Comparison of ENCODE assay signal across 1 cellular context in genomic region chr1:212944209-212944901, GRCh38.
TF ChIP-seq lines count a peak whose summit lies in the region.

No MANE protein-coding gene starts in this region.

TF ChIP-seq in SK-N-SH, 30 proteins besides CTCF, POLR2A, EP300 and RAD21 (continued from another document):
- TF ChIP-seq PBX3 (IDR thresholded peaks at IDR 0.05) (no peak), NFIC (IDR thresholded peaks at IDR 0.05; ENCODE audit: borderline replicate concordance) (no peak), RFX5 (IDR thresholded peaks at IDR 0.05; ENCODE audit: low read length) (no peak), FOXJ3 (CRISPR knock-in tag; IDR thresholded peaks at IDR 0.05) (no peak), FOXM1 (IDR thresholded peaks at IDR 0.05; ENCODE audit: low read depth) (no peak), GATA2 (CRISPR knock-in tag; IDR thresholded peaks at IDR 0.05) (no peak), TCF12 (IDR thresholded peaks at IDR 0.05) (no peak)
